Comparison of ENCODE assay signal across 8 cellular contexts in the genomic region with DNA sequence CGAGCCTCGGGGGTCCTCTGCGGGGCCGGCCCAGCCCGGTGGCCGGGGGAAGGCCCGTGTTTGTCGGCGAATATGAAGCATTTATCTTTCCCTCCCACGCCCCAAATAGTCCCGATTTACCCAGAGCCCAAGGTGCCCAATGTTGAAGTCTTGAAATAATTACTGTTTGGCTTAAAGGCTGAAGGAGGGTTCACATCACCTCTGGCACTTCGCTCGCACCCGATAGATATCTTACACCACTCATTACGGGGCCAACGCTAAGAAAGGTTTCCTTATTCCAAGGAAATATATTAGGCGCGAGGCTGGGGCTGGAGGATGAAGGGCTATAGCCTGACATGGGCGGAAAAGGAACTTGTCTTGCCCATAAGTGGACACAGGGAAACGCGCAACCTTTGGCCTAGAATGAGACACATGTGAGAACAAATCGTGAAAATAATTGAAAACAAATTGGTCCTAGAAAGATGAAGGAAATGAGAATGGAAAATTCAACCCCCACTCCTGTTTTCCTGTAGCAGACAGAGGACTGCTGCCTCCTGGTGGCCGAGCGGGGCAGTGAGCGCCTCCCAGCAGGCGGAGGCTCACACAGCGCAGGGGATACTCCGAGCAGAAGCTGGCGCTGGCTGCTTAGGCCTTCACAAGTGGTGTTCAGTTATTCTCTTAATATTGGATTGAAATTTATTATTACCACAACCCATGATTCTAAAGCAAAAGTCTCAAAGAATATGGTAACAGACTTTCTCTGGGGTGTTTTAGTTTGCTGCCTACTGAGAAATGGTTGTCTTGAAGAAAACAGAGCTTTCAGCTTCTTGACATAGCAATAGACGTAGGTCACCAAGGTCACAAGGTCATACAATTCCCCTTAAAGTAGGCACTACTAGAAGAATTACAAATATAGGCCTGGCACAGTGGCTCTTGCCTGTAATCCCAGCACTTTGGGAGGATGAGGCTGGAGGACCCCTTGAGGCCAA. TPM values are rescaled to one million over a fixed set of nuclear protein-coding genes. Genes with fewer than 3 reads are reported as not detected.
DNase-seq lines count a peak whose midpoint lies in the region; ATAC-seq and TF ChIP-seq lines count a peak whose summit lies in the region.

No MANE protein-coding gene starts in this region.

- H3K27me3 ChIP-seq in DOHH2 (ENCODE audit: control insufficient read depth, low read length) (peaks cover 26% of the 10 kb centered on the region), spleen (replicated peaks in 1 of 7) (peaks cover 0 to 14% (median 0%) of the 10 kb centered on the region in 7 donors)

- DNase-seq in NCI-H2171 treated with DMSO at 0.1 percent for 48 hours (lab: John Stamatoyannopoulos, UW) (peak; percentile 26), cerebellar cortex (ENCODE audit: low spot score) (peak; percentile 81), iris pigment epithelial cell (ENCODE audit: low read depth) (peak; percentile 84), spleen (peak; percentile 94)
- DNase-seq in activated CD4-positive, CD25-positive, alpha-beta regulatory T cell treated with anti-CD3 and anti-CD28 coated beads, Interleukin-2, amount 50 U/mL, for 72 hours, result peak; percentile 82

- H3K36me3 ChIP-seq in DOHH2 (ENCODE audit: control insufficient read depth, low read length), result no peaks in the 10 kb centered on the region
- no peaks in the 10 kb centered on the region for H3K36me3 ChIP-seq in spleen

- no peaks in the 10 kb centered on the region for H3K9me3 ChIP-seq in DOHH2 (ENCODE audit: control insufficient read depth, insufficient read depth, low read length)
- H3K9me3 ChIP-seq in spleen, result no peaks in the 10 kb centered on the region

- no peaks in the 10 kb centered on the region for H3K79me2 ChIP-seq in DOHH2 (ENCODE audit: control insufficient read depth, low read length)

- H4K20me1 ChIP-seq in DOHH2 (ENCODE audit: control insufficient read depth, insufficient read depth, low read depth, low read length), result no peaks in the 10 kb centered on the region

- no peaks in the 10 kb centered on the region for H3F3A ChIP-seq in DOHH2 (ENCODE audit: control insufficient read depth, insufficient read depth)

- H3K4me3 ChIP-seq in DOHH2 (ENCODE audit: low read length) (peak overlapping the region; percentile 64), spleen (peak overlapping the region; percentile 43 to 93 (median 64))

- WGBS in spleen, 5 donors, result 2 to 6% (median 3%) methylated on average over 24 to 30 of the region's 30 CpGs

- ATAC-seq in HG02623 (IDR thresholded peaks at IDR 0.05; ENCODE audit: unreplicated experiment) (peak; percentile 64), HG02884 (IDR thresholded peaks at IDR 0.05; ENCODE audit: unreplicated experiment) (no peak)

- peak overlapping the region; percentile 72 for H3K4me2 ChIP-seq in DOHH2 (ENCODE audit: low read length)

- no peaks in the 10 kb centered on the region for H3K9me2 ChIP-seq in DOHH2 (replicated peaks; ENCODE audit: control insufficient read depth, low read length)

- H3K27ac ChIP-seq in DOHH2 (ENCODE audit: low read depth, low read length), result no peak overlapping the region
- peak overlapping the region in 7 of 8 donors; percentile 22 to 82 (median 72) for H3K27ac ChIP-seq in spleen

- TF ChIP-seq CTCF in DOHH2 (IDR thresholded peaks at IDR 0.05; ENCODE audit: low read depth, low read length, poor library complexity, severe bottlenecking) (peak; percentile 98), spleen (IDR thresholded peaks at IDR 0.05 in 8 of 11, conservative IDR thresholded peaks at IDR 0.05 in 3 of 11) (peak; percentile 86 to 99 (median 98))

- TF ChIP-seq POLR2A in spleen (IDR thresholded peaks at IDR 0.05), result no peak

- H3K4me1 ChIP-seq in DOHH2 (ENCODE audit: control insufficient read depth, low read length), result peaks cover 6% of the 10 kb centered on the region
- peaks cover 0 to 18% (median 15%) of the 10 kb centered on the region in 6 donors for H3K4me1 ChIP-seq in spleen

- intact Hi-C loops in spleen (cut with DNase I; ENCODE audit: low total_unique reads), result no loop called here

RNA-seq across cellular contexts. Expression of gene CCL21, which starts 7.9 kb away (rescaled TPM):
- total RNA-seq in spleen, result 100 to 1,000 TPM in 3 of 7 donors, 10 to 100 TPM in 4; 45.1 to 279 (median 81.8) TPM
- polyA plus RNA-seq in spleen, result 100 to 1,000 TPM; 221 to 367 (median 312) TPM

RNA-seq across cellular contexts. Expression of gene CCL19, which starts 11.0 kb away (rescaled TPM):
- total RNA-seq in spleen, result 10 to 100 TPM in 2 of 7 donors, 1 to 10 TPM in 3, not detected in 2; 4.0 to 57.3 (median 7.4) TPM
- polyA plus RNA-seq in spleen, result 10 to 100 TPM; 22.1 to 73.1 (median 38.1) TPM

RNA-seq across cellular contexts. Expression of gene CCL27, which starts 39.6 kb away (rescaled TPM):
- total RNA-seq in spleen, result under 1 TPM in 1 of 7 donors, not detected in 6; 0.70 TPM
- under 1 TPM in 2 of 3 donors, not detected in 1; 0.08 to 0.32 TPM for polyA plus RNA-seq in spleen

RNA-seq across cellular contexts. Expression of gene IL11RA, which starts 50.1 kb away (rescaled TPM):
- total RNA-seq in spleen, result 10 to 100 TPM; 23.3 to 43.9 (median 30.7) TPM
- polyA plus RNA-seq in spleen, result 10 to 100 TPM; 16.3 to 37.7 (median 25.1) TPM

RNA-seq across cellular contexts. Expression of gene GALT, which starts 55.6 kb away (rescaled TPM):
- 100 to 1,000 TPM in 1 of 7 donors, 10 to 100 TPM in 6; 56.6 to 101 (median 78.9) TPM for total RNA-seq in spleen
- 10 to 100 TPM; 32.1 to 74.4 (median 55.1) TPM for polyA plus RNA-seq in spleen

Comparison
In these comparisons a context has a peak if more than half of its experiments do, and no peak if none do; other contexts are left out.
1. DNase-seq: peak in every context shown above with its lines; median percentile 94 in spleen; 84 in iris pigment epithelial cell; 82 in activated CD4-positive, CD25-positive, alpha-beta regulatory T cell treated with anti-CD3 and anti-CD28 coated beads, Interleukin-2, amount 50 U/mL, for 72 hours; 81 in cerebellar cortex; 26 in NCI-H2171 treated with DMSO at 0.1 percent for 48 hours.